29 cellular contexts compared by ENCODE assay signal in genomic region chr10:73405556-73405955, GRCh38.
"Had no signal": no experiment of that assay in that cellular context is flagged by ENCODE, and none has a peak within 500 bp of the region (broad histone marks: within the 10 kb centered on the region; RNA-seq: fewer than 3 reads in every experiment).

No MANE protein-coding gene starts in this region.

- H3K9me3 ChIP-seq: adrenal gland, body of pancreas, breast epithelium, Peyer's patch, SJSA1, SK-N-SH had no signal

- DNase-seq: activated CD4-positive, alpha-beta memory T cell treated with anti-CD3 and anti-CD28 coated beads, Interleukin-2, amount 10 ng/mL, durations not matched to agents 7 days and 5 days; activated CD4-positive, alpha-beta T cell treated with anti-CD3 and anti-CD28 coated beads for 1 hour; activated CD4-positive, alpha-beta T cell treated with anti-CD3 and anti-CD28 coated beads for 48 hours; activated CD4-positive, CD25-positive, alpha-beta regulatory T cell; activated CD8-positive, alpha-beta memory T cell treated with anti-CD3 and anti-CD28 coated beads, Interleukin-2, amount 10 ng/mL, durations not matched to agents 7 days and 5 days; activated CD8-positive, alpha-beta memory T cell treated with anti-CD3 and anti-CD28 coated beads, Interleukin-2, amount 50 U/mL, for 48 hours; activated effector memory CD4-positive, alpha-beta T cell treated with anti-CD3 and anti-CD28 coated beads, Interleukin-2, amount 50 U/mL, for 16 hours; activated naive CD4-positive, alpha-beta T cell; activated T-cell treated with anti-CD3 and anti-CD28 coated beads, Interleukin-2, amount 50 U/mL, for 48 hours; adrenal gland; body of pancreas; NCI-H1105; NCI-H1417 treated with DMSO at 0.1 percent for 48 hours; NCI-H1694; NCI-H1930; NCI-H2081 treated with DMSO at 0.1 percent for 48 hours; NCI-H345; NCI-H524 treated with DMSO at 0.1 percent for 48 hours; PC-3; Peyer's patch; RPMI8226; SHP77 treated with DMSO at 0.1 percent for 48 hours; SK-N-SH; WERI-Rb-1 had no signal

- H3K4me3 Mint-ChIP-seq: activated CD4-positive, alpha-beta memory T cell treated with anti-CD3 and anti-CD28 coated beads, Interleukin-2, amount 10 ng/mL, durations not matched to agents 7 days and 5 days; activated CD8-positive, alpha-beta memory T cell treated with anti-CD3 and anti-CD28 coated beads, Interleukin-2, amount 10 ng/mL, durations not matched to agents 7 days and 5 days; T-helper 1 cell treated with Interleukin-12 subunit alpha and Interleukin-12 subunit beta and Interleukin-4 antibody, amounts not matched to agents 30 μg/mL and 1 μg/mL, for 36 hours had no signal

- H3K9me3 Mint-ChIP-seq: activated CD4-positive, alpha-beta memory T cell treated with anti-CD3 and anti-CD28 coated beads, Interleukin-2, amount 10 ng/mL, durations not matched to agents 7 days and 5 days; activated naive CD4-positive, alpha-beta T cell treated with anti-CD3 and anti-CD28 coated beads, Interleukin-2, amount 50 U/mL, for 72 hours; T-helper 1 cell treated with Interleukin-12 subunit alpha and Interleukin-12 subunit beta and Interleukin-4 antibody, amounts not matched to agents 30 μg/mL and 1 μg/mL, for 36 hours had no signal

- ATAC-seq: activated CD8-positive, alpha-beta memory T cell treated with anti-CD3 and anti-CD28 coated beads, Interleukin-2, amount 10 ng/mL, durations not matched to agents 7 days and 5 days; activated naive CD4-positive, alpha-beta T cell treated with anti-CD3 and anti-CD28 coated beads, Interleukin-2, amount 50 U/mL, for 72 hours; body of pancreas; PC-3 had no signal

- H3K27ac Mint-ChIP-seq: activated CD4-positive, alpha-beta memory T cell treated with anti-CD3 and anti-CD28 coated beads, Interleukin-2, amount 10 ng/mL, durations not matched to agents 7 days and 5 days; activated CD8-positive, alpha-beta memory T cell treated with anti-CD3 and anti-CD28 coated beads, Interleukin-2, amount 10 ng/mL, durations not matched to agents 7 days and 5 days; activated naive CD4-positive, alpha-beta T cell treated with anti-CD3 and anti-CD28 coated beads, Interleukin-2, amount 50 U/mL, for 72 hours; T-helper 1 cell treated with Interleukin-12 subunit alpha and Interleukin-12 subunit beta and Interleukin-4 antibody, amounts not matched to agents 30 μg/mL and 1 μg/mL, for 36 hours had no signal

- H3K27me3 Mint-ChIP-seq: activated CD4-positive, alpha-beta memory T cell treated with anti-CD3 and anti-CD28 coated beads, Interleukin-2, amount 10 ng/mL, durations not matched to agents 7 days and 5 days; activated CD8-positive, alpha-beta memory T cell treated with anti-CD3 and anti-CD28 coated beads, Interleukin-2, amount 10 ng/mL, durations not matched to agents 7 days and 5 days had no signal

- FAIRE-seq: astrocyte had no signal
